In the genomic region with DNA sequence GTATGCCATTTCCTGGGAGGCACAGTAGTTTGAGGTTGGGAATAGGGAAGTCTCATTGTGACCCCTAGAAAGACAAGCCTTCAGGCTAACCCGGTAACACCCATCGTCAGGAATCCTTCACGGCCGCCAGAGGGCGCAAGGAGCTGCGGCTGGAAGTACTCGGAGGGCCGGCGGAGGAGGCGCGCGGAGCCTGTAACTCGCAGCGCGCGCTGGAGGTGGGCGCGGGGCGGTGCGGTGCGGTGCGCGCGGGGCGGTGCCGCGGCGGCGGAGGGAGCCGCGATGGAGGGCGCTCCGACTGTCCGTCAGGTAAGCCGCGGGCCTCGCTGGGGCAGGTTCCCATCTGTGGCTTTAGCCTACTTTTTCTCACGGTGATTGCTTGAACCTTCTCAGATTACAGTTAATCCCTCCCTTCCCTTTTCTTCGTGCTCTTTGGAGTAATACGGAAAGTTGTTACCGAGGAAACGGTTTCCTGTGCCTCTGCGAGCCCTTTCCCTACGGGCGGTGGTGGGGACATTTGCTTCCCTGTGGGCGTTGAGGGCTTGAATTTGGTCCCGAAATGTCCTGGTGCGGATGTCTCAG, we compare ENCODE assay signal across 1 cellular context.
A peak's percentile ranks its signal among the peaks of the same experiment; 100 is the strongest.
TF ChIP-seq lines count a peak whose summit lies in the region.

Gene GRAMD1C, plus strand, starts transcription at position 158 of the 579 bp plus-strand sequence. Its CDS starts 122 bp downstream, at position 280.

TF ChIP-seq in HCT116, 20 proteins besides CTCF, POLR2A, EP300 and RAD21 (continued from another document):
- no peak for TF ChIP-seq CEBPB (IDR thresholded peaks at IDR 0.05; ENCODE audit: low read depth)
- TF ChIP-seq JUND (IDR thresholded peaks at IDR 0.05) = no peak
- peak; percentile 61 for TF ChIP-seq POLR2AphosphoS5 (IDR thresholded peaks at IDR 0.05; ENCODE audit: low read depth, low read length)
- no peak for TF ChIP-seq TCF7L2 (IDR thresholded peaks at IDR 0.05; ENCODE audit: borderline replicate concordance, extremely low read depth, insufficient read depth, insufficient read length)
- no peak for TF ChIP-seq FOSL1 (IDR thresholded peaks at IDR 0.05; ENCODE audit: low read depth)
- TF ChIP-seq, protein P1, sequence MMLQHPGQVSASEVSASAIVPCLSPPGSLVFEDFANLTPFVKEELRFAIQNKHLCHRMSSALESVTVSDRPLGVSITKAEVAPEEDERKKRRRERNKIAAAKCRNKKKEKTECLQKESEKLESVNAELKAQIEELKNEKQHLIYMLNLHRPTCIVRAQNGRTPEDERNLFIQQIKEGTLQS (IDR thresholded peaks at IDR 0.05) = no peak
- no peak for TF ChIP-seq ZFX (IDR thresholded peaks at IDR 0.05)
- TF ChIP-seq SRF (IDR thresholded peaks at IDR 0.05; ENCODE audit: low read depth) = no peak
- TF ChIP-seq YY1 (IDR thresholded peaks at IDR 0.05; ENCODE audit: extremely low read depth, insufficient replicate concordance, low read depth, low read length) = peak; percentile 71
- TF ChIP-seq MAX (IDR thresholded peaks at IDR 0.05) = no peak
- TF ChIP-seq CBX3 (IDR thresholded peaks at IDR 0.05; ENCODE audit: low read depth) = peak; percentile 72
- no peak for TF ChIP-seq EZH2phosphoT487 (IDR thresholded peaks at IDR 0.05; ENCODE audit: borderline replicate concordance)
- TF ChIP-seq ELF1 (IDR thresholded peaks at IDR 0.05; ENCODE audit: borderline replicate concordance, low read depth) = no peak
- no peak for TF ChIP-seq SP1 (IDR thresholded peaks at IDR 0.05; ENCODE audit: low read depth)
- TF ChIP-seq EZH2 (IDR thresholded peaks at IDR 0.05) = no peak
- peak; percentile 42; the same call in 1 of the 2 replicates for TF ChIP-seq SIN3A (IDR thresholded peaks at IDR 0.05; ENCODE audit: low read depth)
- no peak for TF ChIP-seq ZNF274 (IDR thresholded peaks at IDR 0.05; ENCODE audit: low read depth, low read length)
